Comparison of ENCODE assay signal across 8 cellular contexts in genomic region chr5:138464388-138465287, GRCh38. TPM values are rescaled to one million over a fixed set of nuclear protein-coding genes. Genes with fewer than 3 reads are reported as not detected.
DNase-seq lines count a peak whose midpoint lies in the region; ATAC-seq and TF ChIP-seq lines count a peak whose summit lies in the region.

No MANE protein-coding gene starts in this region.

- H3K4me3 Mint-ChIP-seq in activated T-helper 17 cell treated with anti-CD3 and anti-CD28 coated beads, Interleukin-2, amount 50 U/mL, for 72 hours: peak overlapping the region; percentile 87
- H3K4me3 Mint-ChIP-seq in naive thymus-derived CD4-positive, alpha-beta T cell: peak overlapping the region; percentile 78 to 93 (median 89)
- H3K4me3 Mint-ChIP-seq in stimulated activated memory B cell treated with anti-CD40 and anti-IgM and Interleukin-4, amounts not matched to agents 10 μg/mL and 1 μg/mL and 100 μg/mL, for 72 hours: peak overlapping the region; percentile 85

- peak; percentile 81 for ATAC-seq in activated T-helper 17 cell treated with anti-CD3 and anti-CD28 coated beads, Interleukin-2, amount 50 U/mL, for 72 hours (replicated peaks)
- ATAC-seq in naive thymus-derived CD4-positive, alpha-beta T cell: peak; percentile 79
- ATAC-seq in stimulated activated memory B cell treated with anti-CD40 and anti-IgM and Interleukin-4, amounts not matched to agents 10 μg/mL and 1 μg/mL and 100 μg/mL, for 72 hours: peak; percentile 87

- H3K27me3 ChIP-seq in naive thymus-derived CD4-positive, alpha-beta T cell (ENCODE audit: control insufficient read depth in 2 of 2, insufficient read depth in 2 of 2, low read length in 2 of 2): no peaks in the 10 kb centered on the region

- TF ChIP-seq CTCF in LNCAP (IDR thresholded peaks at IDR 0.05): peak; percentile 66

- peaks cover 37% of the 10 kb centered on the region for H3K4me1 Mint-ChIP-seq in activated T-helper 17 cell treated with anti-CD3 and anti-CD28 coated beads, Interleukin-2, amount 50 U/mL, for 72 hours
- H3K4me1 Mint-ChIP-seq in naive thymus-derived CD4-positive, alpha-beta T cell: peaks cover 32 to 48% (median 43%) of the 10 kb centered on the region in 7 donors
- H3K4me1 Mint-ChIP-seq in stimulated activated memory B cell treated with anti-CD40 and anti-IgM and Interleukin-4, amounts not matched to agents 10 μg/mL and 1 μg/mL and 100 μg/mL, for 72 hours: peaks cover 48% of the 10 kb centered on the region

- peaks cover 24 to 37% of the 10 kb centered on the region in 2 donors for H3K4me1 ChIP-seq in naive thymus-derived CD4-positive, alpha-beta T cell (ENCODE audit: control insufficient read depth in 2 of 2, insufficient read depth in 2 of 2, low read length in 2 of 2)

- peak overlapping the region; percentile 95 for H3K4me3 ChIP-seq in naive thymus-derived CD4-positive, alpha-beta T cell (ENCODE audit: low read length)

- CTCF ChIA-PET in naive thymus-derived CD4-positive, alpha-beta T cell (lab: Charles Lee): interaction anchor here (0.6 to 3.1 kb wide), 14 partner anchors 8 to 291 kb away, joined by 3 to 24 read pairs (median 5); partner anchors contain the start of gene HSPA9

- H3K27ac Mint-ChIP-seq in activated T-helper 17 cell treated with anti-CD3 and anti-CD28 coated beads, Interleukin-2, amount 50 U/mL, for 72 hours: peak overlapping the region; percentile 84
- peak overlapping the region; percentile 69 to 97 (median 91) for H3K27ac Mint-ChIP-seq in naive thymus-derived CD4-positive, alpha-beta T cell
- H3K27ac Mint-ChIP-seq in stimulated activated memory B cell treated with anti-CD40 and anti-IgM and Interleukin-4, amounts not matched to agents 10 μg/mL and 1 μg/mL and 100 μg/mL, for 72 hours: peak overlapping the region; percentile 93

- intact Hi-C loops in naive thymus-derived CD4-positive, alpha-beta T cell (cut with micrococcal nuclease): loop anchor here (1.0 to 10.0 kb wide), 23 partner anchors 14 to 1650 kb away; partner anchors contain the start of genes CDC23 (in 2 of the 2), ETF1 (in 2 of the 2), HNRNPA0 (in 2 of the 2) and HSPA9 (in 2 of the 2)

- POLR2A ChIA-PET in naive thymus-derived CD4-positive, alpha-beta T cell (lab: Charles Lee): interaction anchor here (0.5 to 2.9 kb wide), 16 partner anchors 9 to 431 kb away, joined by 3 to 17 read pairs (median 4); partner anchors contain the start of genes ETF1, FAM13B, FAM53C and HSPA9

- DNase-seq in EL: peak; percentile 99
- DNase-seq in H4 (ENCODE audit: low spot score): peak; percentile 99
- peak; percentile 97 for DNase-seq in RPMI7951 (ENCODE audit: low read depth)
- DNase-seq in fibroblast of gingiva (ENCODE audit: low read depth): peak; percentile 99
- DNase-seq in naive thymus-derived CD4-positive, alpha-beta T cell: peak; percentile 94 to 99 (median 98)

- no peaks in the 10 kb centered on the region for H3K9me3 ChIP-seq in naive thymus-derived CD4-positive, alpha-beta T cell (ENCODE audit: control insufficient read depth in 2 of 3, low read length in 3 of 3)

- H3K27me3 Mint-ChIP-seq in activated T-helper 17 cell treated with anti-CD3 and anti-CD28 coated beads, Interleukin-2, amount 50 U/mL, for 72 hours: no peaks in the 10 kb centered on the region
- peaks cover 0 to 20% (median 0%) of the 10 kb centered on the region in 5 donors for H3K27me3 Mint-ChIP-seq in naive thymus-derived CD4-positive, alpha-beta T cell
- no peaks in the 10 kb centered on the region for H3K27me3 Mint-ChIP-seq in stimulated activated memory B cell treated with anti-CD40 and anti-IgM and Interleukin-4, amounts not matched to agents 10 μg/mL and 1 μg/mL and 100 μg/mL, for 72 hours

- H3K36me3 ChIP-seq in naive thymus-derived CD4-positive, alpha-beta T cell (ENCODE audit: control insufficient read depth in 2 of 3, insufficient read depth in 3 of 3, low read length in 3 of 3): peaks cover 0 to 8% (median 0%) of the 10 kb centered on the region in 3 experiments

- H3K36me3 Mint-ChIP-seq in activated T-helper 17 cell treated with anti-CD3 and anti-CD28 coated beads, Interleukin-2, amount 50 U/mL, for 72 hours (ENCODE audit: low read depth): peaks cover 42% of the 10 kb centered on the region
- peaks cover 0 to 19% (median 17%) of the 10 kb centered on the region in 5 donors for H3K36me3 Mint-ChIP-seq in naive thymus-derived CD4-positive, alpha-beta T cell
- peaks cover 19% of the 10 kb centered on the region for H3K36me3 Mint-ChIP-seq in stimulated activated memory B cell treated with anti-CD40 and anti-IgM and Interleukin-4, amounts not matched to agents 10 μg/mL and 1 μg/mL and 100 μg/mL, for 72 hours

- peak overlapping the region; percentile 91 for H3K27ac ChIP-seq in naive thymus-derived CD4-positive, alpha-beta T cell (ENCODE audit: low read depth, low read length)

- no peaks in the 10 kb centered on the region for H3K9me3 Mint-ChIP-seq in activated T-helper 17 cell treated with anti-CD3 and anti-CD28 coated beads, Interleukin-2, amount 50 U/mL, for 72 hours
- H3K9me3 Mint-ChIP-seq in naive thymus-derived CD4-positive, alpha-beta T cell: peaks cover 0 to 2% (median 0%) of the 10 kb centered on the region in 11 donors
- H3K9me3 Mint-ChIP-seq in stimulated activated memory B cell treated with anti-CD40 and anti-IgM and Interleukin-4, amounts not matched to agents 10 μg/mL and 1 μg/mL and 100 μg/mL, for 72 hours: no peaks in the 10 kb centered on the region

RNA-seq across cellular contexts. Expression of gene EGR1, which starts 0.6 kb away (rescaled TPM):
- total RNA-seq in H4 (2014; rRNA removed; shearing (Covaris generic)): 5.5 and 9.3 TPM in 2 replicates
- 1.1 and 1.7 TPM in 2 replicates for total RNA-seq in RPMI7951 (2014; rRNA removed; shearing (Covaris generic))
- 10 to 100 TPM; 14.0 to 77.6 TPM for total RNA-seq in activated T-helper 17 cell treated with anti-CD3 and anti-CD28 coated beads, Interleukin-2, amount 50 U/mL, for 72 hours
- total RNA-seq in naive thymus-derived CD4-positive, alpha-beta T cell: 10 to 100 TPM in 3 of 5 experiments, under 1 TPM in 2; 0.57 to 68.6 (median 12.8) TPM
- under 1 TPM in 1 of 2 donors, not detected in 1; 0.14 TPM for polyA plus RNA-seq in naive thymus-derived CD4-positive, alpha-beta T cell

RNA-seq across cellular contexts. Expression of gene REEP2, which starts 25.8 kb away (rescaled TPM):
- 2.1 and 6.0 TPM in 2 replicates for total RNA-seq in H4 (2014; rRNA removed; shearing (Covaris generic))
- 5.5 and 10.3 TPM in 2 replicates for total RNA-seq in RPMI7951 (2014; rRNA removed; shearing (Covaris generic))
- total RNA-seq in activated T-helper 17 cell treated with anti-CD3 and anti-CD28 coated beads, Interleukin-2, amount 50 U/mL, for 72 hours: 1 to 10 TPM; 2.0 TPM
- 1 to 10 TPM in 1 of 5 experiments, under 1 TPM in 1, not detected in 3; 0.94 to 1.2 TPM for total RNA-seq in naive thymus-derived CD4-positive, alpha-beta T cell
- not detected for polyA plus RNA-seq in naive thymus-derived CD4-positive, alpha-beta T cell

Comparison
In these comparisons a context has a peak if more than half of its experiments do, and no peak if none do; other contexts are left out.
1. Peak in every context shown above with its lines: DNase-seq, ATAC-seq, H3K4me3 ChIP-seq and H3K27ac ChIP-seq.